1 cellular context compared by ENCODE assay signal in the genomic region with DNA sequence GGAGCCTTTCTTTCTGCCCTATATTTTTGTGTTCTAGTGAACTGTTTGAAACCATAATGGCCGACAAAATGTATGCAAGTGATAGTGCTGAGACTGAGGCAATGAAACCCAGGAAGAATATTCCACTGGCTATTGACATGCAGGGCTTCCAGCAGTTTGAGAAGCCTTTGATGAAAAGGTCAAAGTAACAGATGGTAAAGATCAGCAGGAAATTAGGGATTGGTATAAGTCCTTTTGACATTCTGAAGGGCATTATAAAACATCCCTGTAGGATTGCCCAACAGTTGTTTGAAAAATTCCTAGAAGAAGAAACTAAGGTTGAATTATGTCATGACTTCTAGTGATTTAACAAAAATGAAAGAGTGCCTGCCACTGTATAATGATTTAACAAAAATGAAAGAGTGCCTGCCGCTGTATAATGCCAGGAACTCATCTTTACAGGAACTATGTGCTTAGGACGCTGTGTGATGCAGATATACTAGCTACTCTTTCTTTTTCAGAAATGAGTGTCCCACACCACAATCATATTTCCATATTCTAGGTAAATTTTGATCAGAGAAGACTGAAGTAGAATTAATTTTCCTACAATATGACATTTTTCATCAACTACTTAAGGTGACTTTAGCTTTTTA.
TF ChIP-seq lines count a peak whose summit lies in the region.

No MANE protein-coding gene starts in this region.

TF ChIP-seq in H1, 55 proteins besides CTCF, POLR2A, EP300 and RAD21 (continued from another document):
- TF ChIP-seq, protein P1, sequence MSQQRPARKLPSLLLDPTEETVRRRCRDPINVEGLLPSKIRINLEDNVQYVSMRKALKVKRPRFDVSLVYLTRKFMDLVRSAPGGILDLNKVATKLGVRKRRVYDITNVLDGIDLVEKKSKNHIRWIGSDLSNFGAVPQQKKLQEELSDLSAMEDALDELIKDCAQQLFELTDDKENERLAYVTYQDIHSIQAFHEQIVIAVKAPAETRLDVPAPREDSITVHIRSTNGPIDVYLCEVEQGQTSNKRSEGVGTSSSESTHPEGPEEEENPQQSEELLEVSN (IDR thresholded peaks at IDR 0.05) = no peak
- TF ChIP-seq ATF2 (IDR thresholded peaks at IDR 0.05; ENCODE audit: low read length) = no peak
- no peak for TF ChIP-seq RXRA (IDR thresholded peaks at IDR 0.05; ENCODE audit: insufficient read depth, low read depth, low read length)
- TF ChIP-seq SIN3A (conservative IDR thresholded peaks at IDR 0.05 in 1 of 2, IDR thresholded peaks at IDR 0.05 in 1 of 2; ENCODE audit: low read depth in 1 of 2, low read length in 2 of 2) = no peak
- no peak for TF ChIP-seq USF2 (IDR thresholded peaks at IDR 0.05; ENCODE audit: low read length)
- TF ChIP-seq MAFK (IDR thresholded peaks at IDR 0.05; ENCODE audit: low read depth, low read length) = no peak
- TF ChIP-seq CBX8 (IDR thresholded peaks at IDR 0.05; ENCODE audit: borderline replicate concordance, low read depth, low read length) = no peak
- no peak for TF ChIP-seq RNF2 (IDR thresholded peaks at IDR 0.05; ENCODE audit: borderline replicate concordance, low read depth, low read length, missing control alignments, poor library complexity, severe bottlenecking)
- TF ChIP-seq, protein P2, sequence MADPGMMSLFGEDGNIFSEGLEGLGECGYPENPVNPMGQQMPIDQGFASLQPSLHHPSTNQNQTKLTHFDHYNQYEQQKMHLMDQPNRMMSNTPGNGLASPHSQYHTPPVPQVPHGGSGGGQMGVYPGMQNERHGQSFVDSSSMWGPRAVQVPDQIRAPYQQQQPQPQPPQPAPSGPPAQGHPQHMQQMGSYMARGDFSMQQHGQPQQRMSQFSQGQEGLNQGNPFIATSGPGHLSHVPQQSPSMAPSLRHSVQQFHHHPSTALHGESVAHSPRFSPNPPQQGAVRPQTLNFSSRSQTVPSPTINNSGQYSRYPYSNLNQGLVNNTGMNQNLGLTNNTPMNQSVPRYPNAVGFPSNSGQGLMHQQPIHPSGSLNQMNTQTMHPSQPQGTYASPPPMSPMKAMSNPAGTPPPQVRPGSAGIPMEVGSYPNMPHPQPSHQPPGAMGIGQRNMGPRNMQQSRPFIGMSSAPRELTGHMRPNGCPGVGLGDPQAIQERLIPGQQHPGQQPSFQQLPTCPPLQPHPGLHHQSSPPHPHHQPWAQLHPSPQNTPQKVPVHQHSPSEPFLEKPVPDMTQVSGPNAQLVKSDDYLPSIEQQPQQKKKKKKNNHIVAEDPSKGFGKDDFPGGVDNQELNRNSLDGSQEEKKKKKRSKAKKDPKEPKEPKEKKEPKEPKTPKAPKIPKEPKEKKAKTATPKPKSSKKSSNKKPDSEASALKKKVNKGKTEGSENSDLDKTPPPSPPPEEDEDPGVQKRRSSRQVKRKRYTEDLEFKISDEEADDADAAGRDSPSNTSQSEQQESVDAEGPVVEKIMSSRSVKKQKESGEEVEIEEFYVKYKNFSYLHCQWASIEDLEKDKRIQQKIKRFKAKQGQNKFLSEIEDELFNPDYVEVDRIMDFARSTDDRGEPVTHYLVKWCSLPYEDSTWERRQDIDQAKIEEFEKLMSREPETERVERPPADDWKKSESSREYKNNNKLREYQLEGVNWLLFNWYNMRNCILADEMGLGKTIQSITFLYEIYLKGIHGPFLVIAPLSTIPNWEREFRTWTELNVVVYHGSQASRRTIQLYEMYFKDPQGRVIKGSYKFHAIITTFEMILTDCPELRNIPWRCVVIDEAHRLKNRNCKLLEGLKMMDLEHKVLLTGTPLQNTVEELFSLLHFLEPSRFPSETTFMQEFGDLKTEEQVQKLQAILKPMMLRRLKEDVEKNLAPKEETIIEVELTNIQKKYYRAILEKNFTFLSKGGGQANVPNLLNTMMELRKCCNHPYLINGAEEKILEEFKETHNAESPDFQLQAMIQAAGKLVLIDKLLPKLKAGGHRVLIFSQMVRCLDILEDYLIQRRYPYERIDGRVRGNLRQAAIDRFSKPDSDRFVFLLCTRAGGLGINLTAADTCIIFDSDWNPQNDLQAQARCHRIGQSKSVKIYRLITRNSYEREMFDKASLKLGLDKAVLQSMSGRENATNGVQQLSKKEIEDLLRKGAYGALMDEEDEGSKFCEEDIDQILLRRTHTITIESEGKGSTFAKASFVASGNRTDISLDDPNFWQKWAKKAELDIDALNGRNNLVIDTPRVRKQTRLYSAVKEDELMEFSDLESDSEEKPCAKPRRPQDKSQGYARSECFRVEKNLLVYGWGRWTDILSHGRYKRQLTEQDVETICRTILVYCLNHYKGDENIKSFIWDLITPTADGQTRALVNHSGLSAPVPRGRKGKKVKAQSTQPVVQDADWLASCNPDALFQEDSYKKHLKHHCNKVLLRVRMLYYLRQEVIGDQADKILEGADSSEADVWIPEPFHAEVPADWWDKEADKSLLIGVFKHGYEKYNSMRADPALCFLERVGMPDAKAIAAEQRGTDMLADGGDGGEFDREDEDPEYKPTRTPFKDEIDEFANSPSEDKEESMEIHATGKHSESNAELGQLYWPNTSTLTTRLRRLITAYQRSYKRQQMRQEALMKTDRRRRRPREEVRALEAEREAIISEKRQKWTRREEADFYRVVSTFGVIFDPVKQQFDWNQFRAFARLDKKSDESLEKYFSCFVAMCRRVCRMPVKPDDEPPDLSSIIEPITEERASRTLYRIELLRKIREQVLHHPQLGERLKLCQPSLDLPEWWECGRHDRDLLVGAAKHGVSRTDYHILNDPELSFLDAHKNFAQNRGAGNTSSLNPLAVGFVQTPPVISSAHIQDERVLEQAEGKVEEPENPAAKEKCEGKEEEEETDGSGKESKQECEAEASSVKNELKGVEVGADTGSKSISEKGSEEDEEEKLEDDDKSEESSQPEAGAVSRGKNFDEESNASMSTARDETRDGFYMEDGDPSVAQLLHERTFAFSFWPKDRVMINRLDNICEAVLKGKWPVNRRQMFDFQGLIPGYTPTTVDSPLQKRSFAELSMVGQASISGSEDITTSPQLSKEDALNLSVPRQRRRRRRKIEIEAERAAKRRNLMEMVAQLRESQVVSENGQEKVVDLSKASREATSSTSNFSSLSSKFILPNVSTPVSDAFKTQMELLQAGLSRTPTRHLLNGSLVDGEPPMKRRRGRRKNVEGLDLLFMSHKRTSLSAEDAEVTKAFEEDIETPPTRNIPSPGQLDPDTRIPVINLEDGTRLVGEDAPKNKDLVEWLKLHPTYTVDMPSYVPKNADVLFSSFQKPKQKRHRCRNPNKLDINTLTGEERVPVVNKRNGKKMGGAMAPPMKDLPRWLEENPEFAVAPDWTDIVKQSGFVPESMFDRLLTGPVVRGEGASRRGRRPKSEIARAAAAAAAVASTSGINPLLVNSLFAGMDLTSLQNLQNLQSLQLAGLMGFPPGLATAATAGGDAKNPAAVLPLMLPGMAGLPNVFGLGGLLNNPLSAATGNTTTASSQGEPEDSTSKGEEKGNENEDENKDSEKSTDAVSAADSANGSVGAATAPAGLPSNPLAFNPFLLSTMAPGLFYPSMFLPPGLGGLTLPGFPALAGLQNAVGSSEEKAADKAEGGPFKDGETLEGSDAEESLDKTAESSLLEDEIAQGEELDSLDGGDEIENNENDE (IDR thresholded peaks at IDR 0.05; ENCODE audit: insufficient replicate concordance, low read length) = peak; percentile 22
- no peak for TF ChIP-seq MAX (IDR thresholded peaks at IDR 0.05)
- TF ChIP-seq ZNF274 (IDR thresholded peaks at IDR 0.05; ENCODE audit: borderline replicate concordance, extremely low read depth, low read length) = no peak
- no peak for TF ChIP-seq JUND (IDR thresholded peaks at IDR 0.05; ENCODE audit: low read length)
- no peak for TF ChIP-seq SP4 (IDR thresholded peaks at IDR 0.05; ENCODE audit: low read length)
- TF ChIP-seq CREB1 (IDR thresholded peaks at IDR 0.05) = no peak
- no peak for TF ChIP-seq GTF2F1 (IDR thresholded peaks at IDR 0.05; ENCODE audit: borderline replicate concordance, low read depth, low read length)
- TF ChIP-seq PHF8 (conservative IDR thresholded peaks at IDR 0.05; ENCODE audit: low read depth, low read length) = no peak
- TF ChIP-seq NRF1 (IDR thresholded peaks at IDR 0.05; ENCODE audit: low read depth, low read length) = no peak
- no peak for TF ChIP-seq CHD1 (IDR thresholded peaks at IDR 0.05; ENCODE audit: low read depth, low read length)
- TF ChIP-seq KDM5A (IDR thresholded peaks at IDR 0.05; ENCODE audit: low read length) = no peak
- TF ChIP-seq TBP (IDR thresholded peaks at IDR 0.05; ENCODE audit: low read depth, low read length) = no peak
- no peak for TF ChIP-seq SAP30 (IDR thresholded peaks at IDR 0.05; ENCODE audit: insufficient read depth, insufficient replicate concordance, low read length)
- no peak for TF ChIP-seq CHD2 (IDR thresholded peaks at IDR 0.05; ENCODE audit: low read length)
- no peak for TF ChIP-seq ATF3 (IDR thresholded peaks at IDR 0.05; ENCODE audit: insufficient read depth, low read depth, low read length)
- TF ChIP-seq YY1 (IDR thresholded peaks at IDR 0.05; ENCODE audit: low read depth, low read length) = peak; percentile 84
- no peak for TF ChIP-seq RBBP5 (IDR thresholded peaks at IDR 0.05; ENCODE audit: borderline replicate concordance, low read depth, low read length)
- TF ChIP-seq TAF1 (IDR thresholded peaks at IDR 0.05; ENCODE audit: low read depth, low read length) = no peak
- TF ChIP-seq ASH2L (IDR thresholded peaks at IDR 0.05; ENCODE audit: low read length) = no peak
- TF ChIP-seq POLR2AphosphoS5 (IDR thresholded peaks at IDR 0.05; ENCODE audit: low read depth, low read length) = no peak
- TF ChIP-seq SRF (IDR thresholded peaks at IDR 0.05; ENCODE audit: low read depth, low read length) = no peak
- no peak for TF ChIP-seq FOSL1 (IDR thresholded peaks at IDR 0.05; ENCODE audit: insufficient read depth, low read depth, low read length)
- no peak for TF ChIP-seq TEAD4 (IDR thresholded peaks at IDR 0.05; ENCODE audit: low read depth, low read length)
- no peak for TF ChIP-seq BCL11A (IDR thresholded peaks at IDR 0.05; ENCODE audit: low read depth in 2 of 2, low read length in 2 of 2)
- no peak for TF ChIP-seq SUZ12 (IDR thresholded peaks at IDR 0.05; ENCODE audit: low read length)
- peak; percentile 63; the same call in 1 of the 2 replicates for TF ChIP-seq POU5F1 (IDR thresholded peaks at IDR 0.05; ENCODE audit: low read depth, low read length)
- TF ChIP-seq GABPA (IDR thresholded peaks at IDR 0.05; ENCODE audit: borderline replicate concordance, insufficient read depth, low read length) = no peak
- no peak for TF ChIP-seq SIX5 (IDR thresholded peaks at IDR 0.05; ENCODE audit: low read depth, low read length)
- no peak for TF ChIP-seq SP2 (IDR thresholded peaks at IDR 0.05; ENCODE audit: low read length)
- TF ChIP-seq KDM4A (IDR thresholded peaks at IDR 0.05; ENCODE audit: low read depth, low read length, severe bottlenecking) = no peak
- no peak for TF ChIP-seq KDM1A (IDR thresholded peaks at IDR 0.05; ENCODE audit: borderline replicate concordance, low read length)
- TF ChIP-seq TCF12 (IDR thresholded peaks at IDR 0.05; ENCODE audit: low read depth, low read length) = peak; percentile 88
- no peak for TF ChIP-seq CTBP2 (IDR thresholded peaks at IDR 0.05; ENCODE audit: borderline replicate concordance, insufficient read depth, insufficient read length, low read length)
